In the genomic region with DNA sequence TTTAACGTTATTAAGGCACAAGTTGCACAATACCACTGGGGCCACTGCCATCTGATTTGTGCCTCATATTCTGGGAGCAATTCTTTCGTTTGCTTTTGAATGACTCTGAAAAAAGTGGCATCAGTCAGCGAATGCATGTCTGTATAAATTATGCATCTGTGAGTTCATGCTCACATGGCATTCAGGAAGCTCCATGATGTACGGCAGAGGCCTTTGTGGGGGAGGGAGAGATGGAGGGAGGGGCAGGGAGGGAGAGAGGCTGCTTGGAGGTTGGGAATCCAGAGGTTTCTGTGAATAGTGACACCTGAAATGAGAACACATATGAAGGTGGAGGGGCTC, we compare ENCODE assay signal across 30 cellular contexts.
DNase-seq lines count a peak whose midpoint lies in the region; ATAC-seq, FAIRE-seq and TF ChIP-seq lines count a peak whose summit lies in the region.
"Had no signal": no experiment of that assay in that cellular context is flagged by ENCODE, and none has a peak within 500 bp of the region (broad histone marks: within the 10 kb centered on the region; RNA-seq: fewer than 3 reads in every experiment).

No MANE protein-coding gene starts in this region.

- H2BK5ac ChIP-seq in H1 (ENCODE audit: low read depth, low read length), result no peak overlapping the region

- H3K27me3 ChIP-seq in H1 (replicated peaks in 1 of 4; ENCODE audit: control insufficient read depth in 3 of 4, extremely low read depth in 1 of 4, insufficient read depth in 3 of 4, low read length in 3 of 4), result peaks cover 0 to 2% (median 0%) of the 10 kb centered on the region in 4 experiments; a peak in 3 of 7 replicates
- H3K27me3 ChIP-seq in CD4-positive, alpha-beta T cell (ENCODE audit: control insufficient read depth, insufficient read depth, low read length), result no peaks in the 10 kb centered on the region
- H3K27me3 ChIP-seq: testis had no signal

- TF ChIP-seq POLR2A in H1 (IDR thresholded peaks at IDR 0.05; ENCODE audit: control extremely low read depth in 1 of 2, low read depth in 2 of 2, low read length in 2 of 2), result no peak

- H2BK120ac ChIP-seq in H1 (replicated peaks; ENCODE audit: low read depth, low read length), result no peak overlapping the region

- no peak overlapping the region for H3K18ac ChIP-seq in H1 (ENCODE audit: extremely low read depth, low read length)

- no peaks in the 10 kb centered on the region for H3K79me2 ChIP-seq in H1 (ENCODE audit: control insufficient read depth in 1 of 2, insufficient read depth in 2 of 2, low read length in 2 of 2)

- POLR2A ChIA-PET in H1 (lab: Charles Lee; ENCODE audit: partially characterized antibody), result no interaction called here
- POLR2A ChIA-PET in CD4-positive, alpha-beta T cell (lab: Charles Lee), result no interaction called here

- H3K14ac ChIP-seq in H1 (ENCODE audit: insufficient read length), result no peak overlapping the region

- H3K23me2 ChIP-seq in H1 (ENCODE audit: low read depth, low read length), result no peaks in the 10 kb centered on the region

- H2BK15ac ChIP-seq in H1 (ENCODE audit: low read length), result no peak overlapping the region

- H3K4me3 ChIP-seq in H1 (ENCODE audit: extremely low read depth in 1 of 4, insufficient read depth in 2 of 4, low read depth in 3 of 4, low read length in 4 of 4), result peak overlapping the region in 1 of 4 experiments; percentile 39; a peak in 2 of 8 replicates
- H3K4me3 ChIP-seq: A549, pancreas, testis had no signal

- no peak overlapping the region for H4K8ac ChIP-seq in H1 (ENCODE audit: extremely low read depth, insufficient read depth, low read length)

- no peak overlapping the region for H2BK12ac ChIP-seq in H1 (ENCODE audit: low read depth, low read length)

- 18% methylated on average over 4 of the region's 4 CpGs; no CpG with 5 or more reads in 1 of the 2 experiments for WGBS in H1 (ENCODE audit: extremely low coverage in 1 of 2, insufficient coverage in 1 of 2, insufficient read length in 1 of 2, insufficient replicate concordance in 2 of 2, low coverage in 1 of 2, low lambda C conversion rate in 2 of 2, missing lambda C conversion rate in 1 of 2), 2 experiments

- no peak overlapping the region for H2AK5ac ChIP-seq in H1 (ENCODE audit: low read depth, low read length)

- no peak overlapping the region for H4K91ac ChIP-seq in H1 (replicated peaks; ENCODE audit: insufficient read length, low read length)

- 0 out of 2 replicates have a peak overlapping the region, but pooled peaks have one; percentile 33 for H2AFZ ChIP-seq in H1 (ENCODE audit: low read length)

- TF ChIP-seq RAD21 in H1 (IDR thresholded peaks at IDR 0.05 in 1 of 2, conservative IDR thresholded peaks at IDR 0.05 in 1 of 2; ENCODE audit: low read depth in 2 of 2, low read length in 2 of 2), result no peak

- no peaks in the 10 kb centered on the region for H3K27me3 Mint-ChIP-seq in CD4-positive, alpha-beta T cell
- H3K27me3 Mint-ChIP-seq: CD4-positive, CD25-positive, alpha-beta regulatory T cell; natural killer cell treated with Interleukin-12 subunit alpha and Interleukin-12 subunit beta and Interleukin-15 and Interleukin-18, amount 100 ng/mL, for 72 hours; stimulated activated naive CD8-positive, alpha-beta T cell treated with anti-CD3 and anti-CD28 coated beads, Interleukin-15, Interleukin-2, amounts not matched to agents 100 ng/mL and 50 ng/mL, for 24 hours had no signal

- no peak overlapping the region for H3K56ac ChIP-seq in H1 (replicated peaks; ENCODE audit: insufficient read length, low read depth, low read length)

- CTCF ChIA-PET in H1 (lab: Charles Lee; ENCODE audit: partially characterized antibody), result interaction anchor here (1.4 kb wide), 1 partner anchor 10 kb away, joined by 4 read pairs; no protein-coding TSS in a partner anchor
- CTCF ChIA-PET in CD4-positive, alpha-beta T cell (lab: Charles Lee), result no interaction called here

- no peaks in the 10 kb centered on the region for H3K9me3 ChIP-seq in H1 (ENCODE audit: insufficient read depth in 2 of 2, low read depth in 1 of 2, low read length in 1 of 2)
- H3K9me3 ChIP-seq in CD4-positive, alpha-beta T cell (ENCODE audit: control insufficient read depth, low read length), result no peaks in the 10 kb centered on the region
- H3K9me3 ChIP-seq: A549, pancreas, testis had no signal

- H3K36me3 ChIP-seq in H1 (ENCODE audit: control insufficient read depth in 2 of 4, insufficient read depth in 4 of 4, low read length in 3 of 4), result no peaks in the 10 kb centered on the region
- H3K36me3 ChIP-seq: pancreas had no signal

- no peak overlapping the region for H4K5ac ChIP-seq in H1 (ENCODE audit: insufficient read length, low read depth, low read length)

- TF ChIP-seq CTCF in H1 (IDR thresholded peaks at IDR 0.05; ENCODE audit: control extremely low read depth in 1 of 3, insufficient read depth in 1 of 3, low read depth in 1 of 3, low read length in 3 of 3), result no peak
- no peak for TF ChIP-seq CTCF in CD4-positive, alpha-beta T cell (IDR thresholded peaks at IDR 0.05)

- DNase-seq in NCI-H748 (lab: John Stamatoyannopoulos, UW; ENCODE audit: unreplicated experiment) (peak; percentile 60), NCI-H748 treated with DMSO at 0.1 percent for 48 hours (lab: John Stamatoyannopoulos, UW) (no peak), NCI-H187 (lab: John Stamatoyannopoulos, UW) (peak; percentile 74 to 90), H1 (ENCODE audit: low read depth in 1 of 2, low spot score in 2 of 2) (no peak), retina (peak; percentile 60), NCI-H1105 (lab: John Stamatoyannopoulos, UW) (no peak)
- DNase-seq in CD4-positive, alpha-beta T cell, result no peak
- DNase-seq: activated CD4-positive, CD25-positive, alpha-beta regulatory T cell; activated gamma-delta T cell; activated T-cell treated with anti-CD3 and anti-CD28 coated beads, Interleukin-2, amount 50 U/mL, for 4 hours; caudate nucleus; CD4-positive, CD25-positive, alpha-beta regulatory T cell; cortex of kidney; effector memory CD4-positive, alpha-beta T cell; EL; KG1; left colon; mammary epithelial cell; MM.1S; NCI-H1436 treated with DMSO at 0.1 percent for 48 hours; pancreas; small intestine; T-helper 1 cell; testis had no signal

- H2BK20ac ChIP-seq in H1 (ENCODE audit: low read length), result no peak overlapping the region

- peaks cover 0 to 19% (median 13%) of the 10 kb centered on the region in 4 experiments; a peak in 6 of 7 replicates for H3K4me1 ChIP-seq in H1 (replicated peaks in 1 of 4; ENCODE audit: control insufficient read depth in 3 of 4, insufficient read depth in 4 of 4, low read length in 3 of 4)
- H3K4me1 ChIP-seq: A549, pancreas, testis had no signal

- peaks cover 16% of the 10 kb centered on the region for H3K9me3 Mint-ChIP-seq in CD4-positive, alpha-beta T cell
- H3K9me3 Mint-ChIP-seq: activated T-cell treated with anti-CD3 and anti-CD28 coated beads, Interleukin-2, amount 50 U/mL, for 4 hours; stimulated activated naive CD8-positive, alpha-beta T cell treated with anti-CD3 and anti-CD28 coated beads, Interleukin-15, Interleukin-2, amounts not matched to agents 100 ng/mL and 50 ng/mL, for 24 hours had no signal

- H3K36me3 Mint-ChIP-seq in CD4-positive, alpha-beta T cell (ENCODE audit: low read depth), result no peaks in the 10 kb centered on the region
- H3K36me3 Mint-ChIP-seq: CD4-positive, CD25-positive, alpha-beta regulatory T cell; natural killer cell treated with Interleukin-12 subunit alpha and Interleukin-12 subunit beta and Interleukin-15 and Interleukin-18, amount 100 ng/mL, for 72 hours had no signal

- H3K4me3 Mint-ChIP-seq in CD4-positive, alpha-beta T cell, result no peak overlapping the region
- H3K4me3 Mint-ChIP-seq: activated T-cell treated with anti-CD3 and anti-CD28 coated beads, Interleukin-2, amount 50 U/mL, for 4 hours; CD4-positive, CD25-positive, alpha-beta regulatory T cell; natural killer cell treated with Interleukin-12 subunit alpha and Interleukin-12 subunit beta and Interleukin-15 and Interleukin-18, amount 100 ng/mL, for 72 hours; stimulated activated naive CD8-positive, alpha-beta T cell treated with anti-CD3 and anti-CD28 coated beads, Interleukin-15, Interleukin-2, amounts not matched to agents 100 ng/mL and 50 ng/mL, for 24 hours had no signal

- H3K27ac ChIP-seq in H1 (ENCODE audit: low read depth, low read length), result no peak overlapping the region
- no peak overlapping the region for H3K27ac ChIP-seq in CD4-positive, alpha-beta T cell (ENCODE audit: low read depth, low read length)
- H3K27ac ChIP-seq: A549, pancreas, RWPE1, testis had no signal

- no peak for ATAC-seq in CD4-positive, alpha-beta T cell (ENCODE audit: poor library complexity)
- ATAC-seq in GM18867 (IDR thresholded peaks at IDR 0.05; ENCODE audit: unreplicated experiment), result no peak
- ATAC-seq: A549; activated T-cell treated with anti-CD3 and anti-CD28 coated beads, Interleukin-2, amount 50 U/mL, for 4 hours; left colon; natural killer cell treated with Interleukin-12 subunit alpha and Interleukin-12 subunit beta and Interleukin-15 and Interleukin-18, amount 100 ng/mL, for 72 hours; pancreas had no signal

- FAIRE-seq in H1 (lab: Jason Lieb, UNC), result no peak
- FAIRE-seq: A549, D721Med, pancreas, small intestine had no signal

- H3K4me2 ChIP-seq in H1 (ENCODE audit: insufficient read depth in 1 of 2, low read depth in 2 of 2, low read length in 2 of 2), result peak overlapping the region; percentile 62 to 67
- H3K4me2 ChIP-seq: A549 had no signal

- H4K20me1 ChIP-seq in H1 (replicated peaks in 1 of 2; ENCODE audit: control insufficient read depth in 1 of 2, insufficient read depth in 2 of 2, low read length in 2 of 2), result no peaks in the 10 kb centered on the region

- no peak overlapping the region; a peak in 1 of 7 replicates for H3K9ac ChIP-seq in H1 (replicated peaks in 1 of 4; ENCODE audit: extremely low read depth in 1 of 4, low read depth in 3 of 4, low read length in 3 of 4)

- intact Hi-C loops in CD4-positive, alpha-beta T cell (cut with DNase I, micrococcal nuclease), result no loop called here

- no peak overlapping the region for H3K23ac ChIP-seq in H1 (ENCODE audit: insufficient read length)

- no peaks in the 10 kb centered on the region for H3K4me1 Mint-ChIP-seq in CD4-positive, alpha-beta T cell (ENCODE audit: low read depth)
- H3K4me1 Mint-ChIP-seq: CD4-positive, CD25-positive, alpha-beta regulatory T cell had no signal

- no peak for TF ChIP-seq EP300 in H1 (IDR thresholded peaks at IDR 0.05; ENCODE audit: borderline replicate concordance in 1 of 2, low read depth in 2 of 2, low read length in 2 of 2)

- H3K79me1 ChIP-seq in H1 (ENCODE audit: low read depth, low read length), result no peaks in the 10 kb centered on the region

- no peak overlapping the region for H3K4ac ChIP-seq in H1 (replicated peaks; ENCODE audit: insufficient read length, low read depth, low read length)

- no peak overlapping the region for H3K27ac Mint-ChIP-seq in CD4-positive, alpha-beta T cell
- H3K27ac Mint-ChIP-seq: CD4-positive, CD25-positive, alpha-beta regulatory T cell; natural killer cell treated with Interleukin-12 subunit alpha and Interleukin-12 subunit beta and Interleukin-15 and Interleukin-18, amount 100 ng/mL, for 72 hours; stimulated activated naive CD8-positive, alpha-beta T cell treated with anti-CD3 and anti-CD28 coated beads, Interleukin-15, Interleukin-2, amounts not matched to agents 100 ng/mL and 50 ng/mL, for 24 hours had no signal

TF ChIP-seq in H1, 55 proteins besides CTCF, POLR2A, EP300 and RAD21 (continues in another document):
- TF ChIP-seq GTF2F1 (IDR thresholded peaks at IDR 0.05; ENCODE audit: borderline replicate concordance, low read depth, low read length) (no peak), BRCA1 (IDR thresholded peaks at IDR 0.05; ENCODE audit: low read depth, low read length) (no peak), EZH2 (IDR thresholded peaks at IDR 0.05; ENCODE audit: low read depth, low read length, severe bottlenecking) (no peak)

Comparison
In these comparisons a context has a peak if more than half of its experiments do, and no peak if none do; other contexts are left out.
1. DNase-seq: peak in NCI-H748 (single experiment), NCI-H187 (2 of 2) and retina (single experiment); none in NCI-H748 treated with DMSO at 0.1 percent for 48 hours (single experiment), H1 (0 of 2), NCI-H1105 (single experiment) and CD4-positive, alpha-beta T cell (0 of 10).